Comparison of ENCODE assay signal across 24 cellular contexts in genomic region chr10:13375791-13376190, GRCh38. TPM values are rescaled to one million over a fixed set of nuclear protein-coding genes. Genes with fewer than 3 reads are reported as not detected.
DNase-seq lines count a peak whose midpoint lies in the region; ATAC-seq, FAIRE-seq and TF ChIP-seq lines count a peak whose summit lies in the region.
"Had no signal": no experiment of that assay in that cellular context is flagged by ENCODE, and none has a peak within 500 bp of the region (broad histone marks: within the 10 kb centered on the region; RNA-seq: fewer than 3 reads in every experiment).

No MANE protein-coding gene starts in this region.

- in situ Hi-C loops in HepG2 (cut with HindIII; ENCODE audit: extremely low pct_ligation_motif_present, low pct_unique_long_range_greater_than_20kb): no loop called here
- in situ Hi-C loops in K562 (cut with MboI): loop anchor here (10.0 kb wide), 1 partner anchor 139 kb away; no protein-coding TSS in a partner anchor

- POLR2A ChIA-PET in HepG2 (lab: Yijun Ruan, JAX): no interaction called here
- POLR2A ChIA-PET in HEK293 (lab: Yijun Ruan, JAX): no interaction called here
- POLR2A ChIA-PET in K562 (lab: Yijun Ruan, JAX): interaction anchor here (0.6 to 1.2 kb wide), 6 partner anchors 9 to 401 kb away, joined by 3 to 5 read pairs (median 4); no protein-coding TSS in a partner anchor

- no peak for DNase-seq in HepG2 (ENCODE audit: low spot score)
- DNase-seq in right lobe of liver: no peak
- DNase-seq in K562 (ENCODE audit: extremely low read depth in 1 of 4, low spot score in 3 of 4): no peak
- no peak for DNase-seq in SIG-M5 treated with dmso at 0.1 percent for 504 hours (lab: John Stamatoyannopoulos, UW; ENCODE audit: unreplicated experiment)
- no peak for DNase-seq in uterus
- DNase-seq in NCI-H1105 (lab: John Stamatoyannopoulos, UW): no peak
- DNase-seq: AML-193; CD4-positive, alpha-beta T cell; CD8-positive, alpha-beta T cell; DMS 273 treated with DMSO at 0.1 percent for 48 hours; DMS153; DMS53; DMS79; DND-41; EL; GDM1 had no signal

- H3K4me2 ChIP-seq in HepG2 (ENCODE audit: low read depth, low read length): no peak overlapping the region
- no peak overlapping the region for H3K4me2 ChIP-seq in K562 (ENCODE audit: insufficient read depth, low read length)
- H3K4me2 ChIP-seq: A549; BLaER1 treated with 17β-estradiol and CSF1 and Interleukin-3, amounts not matched to agents 10 nM and 100 nM had no signal

- TF ChIP-seq RAD21 in HepG2 (CRISPR knock-in tag; IDR thresholded peaks at IDR 0.05): no peak
- TF ChIP-seq RAD21 in K562 (CRISPR knock-in tag; conservative IDR thresholded peaks at IDR 0.05 in 1 of 2, IDR thresholded peaks at IDR 0.05 in 1 of 2): no peak

- H3K27ac ChIP-seq in HepG2 (ENCODE audit: extremely low read length, insufficient read depth, low read length) (no peak overlapping the region), right lobe of liver (no peak overlapping the region), HEK293 (ENCODE audit: extremely low read depth, low read depth, low read length) (no peak overlapping the region), K562 (ENCODE audit: extremely low read depth, low read depth, low read length) (no peak overlapping the region), uterus (no peak overlapping the region)
- H3K27ac ChIP-seq: 22Rv1; A549; BLaER1 treated with 17β-estradiol and CSF1 and Interleukin-3, amounts not matched to agents 10 nM and 100 nM; C4-2B had no signal

- TF ChIP-seq POLR2A in HepG2 (IDR thresholded peaks at IDR 0.05; ENCODE audit: insufficient read depth in 1 of 2, low read depth in 2 of 2, low read length in 2 of 2) (no peak), right lobe of liver (IDR thresholded peaks at IDR 0.05) (no peak), K562 (conservative IDR thresholded peaks at IDR 0.05) (no peak), uterus (IDR thresholded peaks at IDR 0.05) (no peak)

- TF ChIP-seq EP300 in HepG2 (IDR thresholded peaks at IDR 0.05; ENCODE audit: low read depth in 2 of 2, low read length in 2 of 2) (no peak), HepG2 (CRISPR knock-in tag; IDR thresholded peaks at IDR 0.05; ENCODE audit: borderline replicate concordance) (no peak), K562 (IDR thresholded peaks at IDR 0.05; ENCODE audit: low read length) (no peak)

- no peak overlapping the region for H3K4me3 ChIP-seq in HepG2 (replicated peaks in 1 of 3; ENCODE audit: insufficient read depth in 1 of 3, low read depth in 2 of 3, low read length in 3 of 3)
- no peak overlapping the region for H3K4me3 ChIP-seq in right lobe of liver
- H3K4me3 ChIP-seq in HEK293 (ENCODE audit: low read depth, low read length): no peak overlapping the region
- no peak overlapping the region for H3K4me3 ChIP-seq in K562
- H3K4me3 ChIP-seq in uterus: no peak overlapping the region
- H3K4me3 ChIP-seq: A549; BLaER1 treated with 17β-estradiol and CSF1 and Interleukin-3, amounts not matched to agents 10 nM and 100 nM; GM12878 had no signal

- H3K79me2 ChIP-seq in HepG2 (ENCODE audit: insufficient read depth, low read length) (no peaks in the 10 kb centered on the region), K562 (ENCODE audit: control insufficient read depth, insufficient read depth, low read length) (no peaks in the 10 kb centered on the region)

- intact Hi-C loops in HepG2 (cut with micrococcal nuclease; ENCODE audit: unreplicated experiment): no loop called here
- intact Hi-C loops in right lobe of liver (cut with DNase I): loop anchor here in 1 of 2 donors (10.0 kb wide), 2 partner anchors 59 to 159 kb away; no protein-coding TSS in a partner anchor
- intact Hi-C loops in K562 (cut with micrococcal nuclease): no loop called here
- intact Hi-C loops in uterus (cut with DNase I; ENCODE audit: low total_unique reads): no loop called here

- no peak overlapping the region for H2AFZ ChIP-seq in HepG2 (ENCODE audit: low read length)
- H2AFZ ChIP-seq in K562 (ENCODE audit: low read depth, low read length): no peak overlapping the region

- TF ChIP-seq CTCF in HepG2 (CRISPR knock-in tag; IDR thresholded peaks at IDR 0.05): no peak
- no peak for TF ChIP-seq CTCF in right lobe of liver (IDR thresholded peaks at IDR 0.05)
- no peak for TF ChIP-seq CTCF in HEK293 (tag by site-specific recombination; IDR thresholded peaks at IDR 0.05)
- TF ChIP-seq CTCF in K562 (IDR thresholded peaks at IDR 0.05 in 2 of 3, conservative IDR thresholded peaks at IDR 0.05 in 1 of 3; ENCODE audit: insufficient read depth in 2 of 3, low read depth in 1 of 3, low read length in 3 of 3): no peak
- TF ChIP-seq CTCF in uterus (IDR thresholded peaks at IDR 0.05): no peak

- no peaks in the 10 kb centered on the region for H3K9me3 ChIP-seq in HepG2 (ENCODE audit: low read length)
- no peaks in the 10 kb centered on the region for H3K9me3 ChIP-seq in right lobe of liver
- no peaks in the 10 kb centered on the region for H3K9me3 ChIP-seq in HEK293 (ENCODE audit: control insufficient read depth, insufficient read depth, low read depth, low read length)
- no peaks in the 10 kb centered on the region; the same call in 1 of the 2 replicates for H3K9me3 ChIP-seq in K562 (replicated peaks; ENCODE audit: control insufficient read depth, insufficient read depth, low read depth, low read length)
- no peaks in the 10 kb centered on the region for H3K9me3 ChIP-seq in uterus
- H3K9me3 ChIP-seq: A549 had no signal

- H3K36me3 ChIP-seq in HepG2 (replicated peaks in 1 of 2; ENCODE audit: control insufficient read depth in 1 of 2, insufficient read depth in 2 of 2, low read length in 2 of 2): no peaks in the 10 kb centered on the region
- no peaks in the 10 kb centered on the region for H3K36me3 ChIP-seq in right lobe of liver
- H3K36me3 ChIP-seq in HEK293 (ENCODE audit: control insufficient read depth in 2 of 2, insufficient read depth in 1 of 2, low read length in 2 of 2): no peaks in the 10 kb centered on the region
- H3K36me3 ChIP-seq in K562 (ENCODE audit: control insufficient read depth, insufficient read depth, low read length): no peaks in the 10 kb centered on the region
- no peaks in the 10 kb centered on the region for H3K36me3 ChIP-seq in uterus
- H3K36me3 ChIP-seq: BLaER1 treated with 17β-estradiol and CSF1 and Interleukin-3, amounts not matched to agents 10 nM and 100 nM had no signal

- H3K9ac ChIP-seq in HepG2 (ENCODE audit: insufficient read depth, low read depth, low read length): no peak overlapping the region
- no peak overlapping the region for H3K9ac ChIP-seq in K562 (ENCODE audit: insufficient read depth in 1 of 2, low read depth in 2 of 2, low read length in 2 of 2)
- H3K9ac ChIP-seq: BLaER1 treated with 17β-estradiol and CSF1 and Interleukin-3, amounts not matched to agents 10 nM and 100 nM had no signal

- H3K27me3 ChIP-seq in HepG2 (ENCODE audit: control insufficient read depth in 1 of 2, insufficient read depth in 2 of 2, low read length in 2 of 2): no peaks in the 10 kb centered on the region
- H3K27me3 ChIP-seq in right lobe of liver: no peaks in the 10 kb centered on the region
- H3K27me3 ChIP-seq in K562 (ENCODE audit: control insufficient read depth in 2 of 2, insufficient read depth in 2 of 2, low read length in 2 of 2): no peaks in the 10 kb centered on the region
- H3K27me3 ChIP-seq in uterus: no peaks in the 10 kb centered on the region
- H3K27me3 ChIP-seq: BLaER1 treated with 17β-estradiol and CSF1 and Interleukin-3, amounts not matched to agents 10 nM and 100 nM had no signal

- CTCF ChIA-PET in HepG2 (lab: Yijun Ruan, JAX; ENCODE audit: low intra/inter-chr PET ratio, low total read pairs): no interaction called here
- CTCF ChIA-PET in HEK293 (lab: Yijun Ruan, JAX): interaction anchor here (0.6 to 7.6 kb wide), 5 partner anchors 59 to 284 kb away, joined by 3 to 138 read pairs (median 5); no protein-coding TSS in a partner anchor
- CTCF ChIA-PET in K562 (lab: Yijun Ruan, JAX; ENCODE audit: low intra/inter-chr PET ratio): no interaction called here

- no peak for FAIRE-seq in HepG2 (lab: Jason Lieb, UNC)
- no peak for FAIRE-seq in K562 (lab: Jason Lieb, UNC)
- FAIRE-seq: A549, GM12878, GM12892, GM18507 had no signal

- peaks cover 3% of the 10 kb centered on the region for H3K9me1 ChIP-seq in K562 (ENCODE audit: control insufficient read depth, insufficient read depth, low read length)

- BruUV-seq in HepG2 (replicated peaks; lab: Mats Ljungman, UMichigan) (no TSS peak), K562 (replicated peaks; lab: Mats Ljungman, UMichigan) (no TSS peak)

- WGBS in HepG2 (ENCODE audit: low lambda C conversion rate): 42% methylated on average over 2 of the region's 2 CpGs
- WGBS in right lobe of liver (ENCODE audit: insufficient coverage, low coverage, low lambda C conversion rate, missing lambda C conversion rate): 55% methylated on average over 1 of the region's 2 CpGs
- WGBS in K562 (ENCODE audit: insufficient coverage, low coverage, missing lambda C conversion rate): 30% methylated on average over 2 of the region's 2 CpGs

- H3K4me1 ChIP-seq in HepG2 (ENCODE audit: insufficient read depth, low read length): peaks cover 20% of the 10 kb centered on the region
- no peaks in the 10 kb centered on the region for H3K4me1 ChIP-seq in right lobe of liver
- H3K4me1 ChIP-seq in HEK293 (ENCODE audit: control insufficient read depth, insufficient read depth, low read length): no peaks in the 10 kb centered on the region
- H3K4me1 ChIP-seq in K562 (replicated peaks in 1 of 2; ENCODE audit: control insufficient read depth in 2 of 2, insufficient read depth in 2 of 2, low read length in 2 of 2): peaks cover 0 to 4% of the 10 kb centered on the region in 2 experiments; a peak in 2 of 5 replicates
- no peaks in the 10 kb centered on the region for H3K4me1 ChIP-seq in uterus
- H3K4me1 ChIP-seq: A549; BLaER1 treated with 17β-estradiol and CSF1 and Interleukin-3, amounts not matched to agents 10 nM and 100 nM had no signal

- H4K20me1 ChIP-seq in HepG2 (ENCODE audit: insufficient read depth, low read length) (no peaks in the 10 kb centered on the region), K562 (replicated peaks; ENCODE audit: control insufficient read depth, insufficient read depth, low read length) (no peaks in the 10 kb centered on the region)
- H4K20me1 ChIP-seq: BLaER1 treated with 17β-estradiol and CSF1 and Interleukin-3, amounts not matched to agents 10 nM and 100 nM had no signal

- ATAC-seq in HepG2 (no peak), right lobe of liver (no peak), K562 (no peak)
- ATAC-seq: A549; CD8-positive, alpha-beta T cell; GM12878 had no signal

RNA-seq across cellular contexts. Expression of gene SEPHS1, which starts 27.7 kb away (rescaled TPM):
- total RNA-seq in HepG2 (2016; rRNA removed; fragmentation: Illumina TruSeq; extraction: Trizol) (61.5 and 76.0 TPM in 2 replicates), right lobe of liver (10 to 100 TPM; 25.4 to 32.1 (median 29.3) TPM), K562 (2014; rRNA removed) (35.5 and 35.7 TPM in 2 replicates), K562 (2014; rRNA removed; fragmentation: Illumina TruSeq; extraction: Trizol) (41.8 and 51.1 TPM in 2 replicates), K562 (2015; rRNA removed; fragmentation: Illumina TruSeq; extraction: Trizol) (40.9 TPM in 2 replicates), K562 (2021) (39.9 and 45.3 TPM in 2 replicates), uterus (100 to 1,000 TPM in 1 of 4 donors, 10 to 100 TPM in 3; 11.2 to 106 (median 34.8) TPM)
- 81.7 and 82.0 TPM in 2 replicates for total RNA-seq in HepG2 (2016; cell fraction: cytosol; rRNA removed; fragmentation: Illumina TruSeq; extraction: Trizol; ENCODE audit: low read depth)
- 64.7 and 68.6 TPM in 2 replicates for total RNA-seq in HepG2 (2016; cell fraction: insoluble cytoplasmic fraction; rRNA removed; fragmentation: Illumina TruSeq; extraction: Trizol)
- 145 and 152 TPM in 2 replicates for total RNA-seq in HepG2 (2016; cell fraction: membrane; rRNA removed; fragmentation: Illumina TruSeq; extraction: Trizol)
- 26.6 and 33.5 TPM in 2 replicates for total RNA-seq in HepG2 (2016; cell fraction: nucleus; rRNA removed; fragmentation: Illumina TruSeq; extraction: Trizol)
- polyA plus RNA-seq in HepG2 (2011; rRNA removed) (52.3 and 57.8 TPM in 2 replicates), K562 (2011; rRNA removed) (63.4 and 82.8 TPM in 2 replicates), K562 (2014; fragmentation: Illumina TruSeq; extraction: Trizol) (79.9 and 83.2 TPM in 2 replicates), K562 (2014; fragmentation: Nextera tagmentation; extraction: Ambion mirVana) (10 to 100 TPM; 14.7 to 15.9 TPM), K562 (2014; rRNA removed) (48.3 and 48.5 TPM in 2 replicates)
- polyA plus RNA-seq in HepG2 (2011; cell fraction: cytosol; rRNA removed): 37.6 and 45.1 TPM in 2 replicates
- 19.5 and 19.9 TPM in 2 replicates for polyA plus RNA-seq in HepG2 (2011; cell fraction: nucleus; rRNA removed)
- 32.9 and 36.4 TPM in 2 replicates for polyA plus RNA-seq in HepG2 (2012)
- 167 and 171 TPM in 2 replicates for polyA plus RNA-seq in HepG2 (2016; cell fraction: cytosol; fragmentation: Illumina TruSeq; extraction: Trizol; ENCODE audit: low read depth)
- polyA plus RNA-seq in HepG2 (2016; cell fraction: insoluble cytoplasmic fraction; fragmentation: Illumina TruSeq; extraction: Trizol; ENCODE audit: low read depth): 95.6 and 112 TPM in 2 replicates
- polyA plus RNA-seq in HepG2 (2016; cell fraction: membrane; fragmentation: Illumina TruSeq; extraction: Trizol; ENCODE audit: low read depth): 189 and 199 TPM in 2 replicates
- polyA plus RNA-seq in HepG2 (2016; cell fraction: nucleus; fragmentation: Illumina TruSeq; extraction: Trizol; ENCODE audit: insufficient read depth, low read depth): 67.4 and 69.2 TPM in 2 replicates
- 44.9 and 79.2 TPM in 2 replicates for polyA minus RNA-seq in HepG2 (2011; rRNA and poly(A)+ RNA removed; ENCODE audit: low replicate concordance)
- polyA minus RNA-seq in HepG2 (2011; cell fraction: cytosol; rRNA and poly(A)+ RNA removed): 26.9 and 32.6 TPM in 2 replicates
- polyA minus RNA-seq in HepG2 (2011; cell fraction: nucleus; rRNA and poly(A)+ RNA removed): 18.8 and 19.8 TPM in 2 replicates
- total RNA-seq in K562 (2011; cell fraction: chromatin; rRNA removed; ENCODE audit: low replicate concordance): 23.7 and 27.5 TPM in 2 replicates
- 15.1 and 22.0 TPM in 2 replicates for total RNA-seq in K562 (2011; cell fraction: nucleolus; rRNA removed)
- 25.2 and 36.9 TPM in 2 replicates for total RNA-seq in K562 (2011; cell fraction: nucleoplasm; rRNA removed)
- 32.9 and 42.2 TPM in 2 replicates for polyA plus RNA-seq in K562 (2011; cell fraction: cytosol; rRNA removed)
- polyA plus RNA-seq in K562 (2011; cell fraction: nucleus; rRNA removed): 29.2 and 32.9 TPM in 2 replicates
- 30.0 and 41.3 TPM in 2 replicates for polyA plus RNA-seq in K562 (2012)
- polyA minus RNA-seq in K562 (2011; rRNA and poly(A)+ RNA removed): 91.6 and 99.5 TPM in 2 replicates
- 38.2 and 38.6 TPM in 2 replicates for polyA minus RNA-seq in K562 (2011; cell fraction: cytosol; rRNA and poly(A)+ RNA removed)
- 6.6 and 14.6 TPM in 2 replicates for polyA minus RNA-seq in K562 (2011; cell fraction: nucleus; rRNA and poly(A)+ RNA removed)

Comparison
In these comparisons a context has a peak if more than half of its experiments do, and no peak if none do; other contexts are left out.
1. Of the 241 proteins assayed by ChIP-seq in both HepG2 and K562: peak only in HepG2: none; only in K562: none; in both: ZNF121; in neither: 240.